In the genomic region with DNA sequence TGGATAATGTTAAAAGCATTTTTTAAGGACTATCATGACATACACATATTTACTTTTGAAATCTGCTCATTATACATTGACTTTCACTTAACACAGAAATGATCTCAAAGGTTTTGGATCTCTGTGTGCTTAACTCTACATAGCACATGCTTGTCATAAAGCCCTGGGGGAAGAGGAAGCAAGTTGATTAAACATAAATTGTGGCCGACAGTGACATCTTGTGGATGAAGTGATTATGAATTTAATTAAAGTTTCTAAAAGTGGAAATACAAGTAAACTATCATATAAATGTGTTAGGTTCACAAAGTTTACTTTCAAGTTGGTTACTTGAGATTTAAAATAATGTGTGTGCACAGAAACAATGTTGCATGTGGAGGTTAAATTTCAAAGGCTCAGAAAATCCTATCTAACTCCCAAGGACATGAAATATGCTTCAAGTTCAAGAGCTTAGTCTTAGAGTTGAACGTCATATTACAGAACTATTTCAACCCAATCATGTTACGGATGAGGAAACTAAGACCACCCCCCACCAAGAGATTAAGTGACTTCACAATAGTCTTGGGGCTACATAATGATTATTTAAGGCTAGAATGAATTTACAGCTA, we compare ENCODE assay signal across 8 cellular contexts.
A peak's percentile ranks its signal among the peaks of the same experiment; 100 is the strongest.
DNase-seq lines count a peak whose midpoint lies in the region; ATAC-seq, FAIRE-seq and TF ChIP-seq lines count a peak whose summit lies in the region.

No MANE protein-coding gene starts in this region.

- H3K36me3 ChIP-seq in lung (ENCODE audit: control insufficient read depth in 2 of 2, insufficient read depth in 2 of 2, low read length in 2 of 2) = no peaks in the 10 kb centered on the region

- ATAC-seq in lung (ENCODE audit: insufficient read depth, low FRiP score) (peak; percentile 79), HG03442 (IDR thresholded peaks at IDR 0.05; ENCODE audit: unreplicated experiment) (no peak), GM18873 (IDR thresholded peaks at IDR 0.05; ENCODE audit: low FRiP score, unreplicated experiment) (no peak)

- H3K27me3 ChIP-seq in lung (ENCODE audit: control insufficient read depth, insufficient read depth) = no peaks in the 10 kb centered on the region

- TF ChIP-seq CTCF in cardiac fibroblast (IDR thresholded peaks at IDR 0.05; ENCODE audit: low read depth, low read length) (no peak), lung (IDR thresholded peaks at IDR 0.05; ENCODE audit: control extremely low read depth, extremely low read depth) (peak; percentile 17)

- H3K9me3 ChIP-seq in lung (ENCODE audit: control insufficient read depth in 2 of 2, insufficient read depth in 1 of 2, low read length in 1 of 2) = no peaks in the 10 kb centered on the region

- peak; percentile 10 for DNase-seq in NCI-H1436 (lab: John Stamatoyannopoulos, UW)
- no peak for DNase-seq in NCI-H1436 treated with DMSO at 0.1 percent for 48 hours (lab: John Stamatoyannopoulos, UW)
- DNase-seq in H54 (ENCODE audit: insufficient read length, low spot score) = no peak
- peak; percentile 78 for DNase-seq in NCI-H82 (lab: John Stamatoyannopoulos, UW)
- peak; percentile 62 to 69 for DNase-seq in cardiac fibroblast (ENCODE audit: low read depth in 2 of 2)
- DNase-seq in lung (ENCODE audit: low spot score) = no peak

- no peak overlapping the region for H3K27ac ChIP-seq in lung (ENCODE audit: low read depth in 1 of 2, low read length in 1 of 2)

- FAIRE-seq in H54 (lab: Jason Lieb, UNC) = peak; percentile 64

- 32 to 52% methylated on average over 3 of the region's 3 CpGs for WGBS in lung, 2 donors

- no peak for TF ChIP-seq POLR2A in H54 (IDR thresholded peaks at IDR 0.05; ENCODE audit: low read depth, low read length)

- H3K4me3 ChIP-seq in cardiac fibroblast (replicated peaks in 1 of 2; ENCODE audit: low read depth in 2 of 2, low read length in 2 of 2) = no peak overlapping the region
- H3K4me3 ChIP-seq in lung = no peak overlapping the region

- no peaks in the 10 kb centered on the region for H3K4me1 ChIP-seq in lung (ENCODE audit: control insufficient read depth in 2 of 2, insufficient read depth in 2 of 2, low read length in 2 of 2)

Comparison
In these comparisons a context has a peak if more than half of its experiments do, and no peak if none do; other contexts are left out.
1. DNase-seq: peak in NCI-H1436 (single experiment), NCI-H82 (single experiment) and cardiac fibroblast (2 of 2); none in NCI-H1436 treated with DMSO at 0.1 percent for 48 hours (single experiment), H54 (single experiment) and lung (single experiment).